In genomic region chr15:78422571-78423340, GRCh38 we compare ENCODE assay signal across 1 cellular context.
TF ChIP-seq lines count a peak whose summit lies in the region.

No MANE protein-coding gene starts in this region.

TF ChIP-seq in HepG2, 621 proteins besides CTCF, POLR2A, EP300 and RAD21 (continued from another document and continues in another):
- TF ChIP-seq HNF4G (IDR thresholded peaks at IDR 0.05; ENCODE audit: borderline replicate concordance, low read depth, low read length) (no peak), HNF4G (CRISPR knock-in tag; IDR thresholded peaks at IDR 0.05; ENCODE audit: borderline replicate concordance, low read depth) (no peak), MAX (IDR thresholded peaks at IDR 0.05) (no peak), AHR (CRISPR knock-in tag; IDR thresholded peaks at IDR 0.05) (no peak), ZNF639 (CRISPR knock-in tag; conservative IDR thresholded peaks at IDR 0.05) (no peak), FOXK1 (CRISPR knock-in tag; IDR thresholded peaks at IDR 0.05; ENCODE audit: borderline replicate concordance, low read depth) (0 out of 2 replicates have a peak, but pooled peaks have one; percentile 26), TP53 (CRISPR knock-in tag; conservative IDR thresholded peaks at IDR 0.05) (no peak), FOSL2 (CRISPR knock-in tag; IDR thresholded peaks at IDR 0.05) (peak; percentile 27; the same call in 1 of the 2 replicates), SETDB1 (CRISPR knock-in tag; IDR thresholded peaks at IDR 0.05; ENCODE audit: borderline replicate concordance) (no peak), TARDBP (CRISPR knock-in tag; IDR thresholded peaks at IDR 0.05) (no peak), ZNF646 (CRISPR knock-in tag; IDR thresholded peaks at IDR 0.05) (no peak), TCF12 (IDR thresholded peaks at IDR 0.05) (no peak), TCF12 (CRISPR knock-in tag; IDR thresholded peaks at IDR 0.05) (no peak), HNF4A (CRISPR knock-in tag; IDR thresholded peaks at IDR 0.05) (peak; percentile 66), ZHX1 (CRISPR knock-in tag; IDR thresholded peaks at IDR 0.05; ENCODE audit: low read depth) (no peak), MBD4 (IDR thresholded peaks at IDR 0.05; ENCODE audit: borderline replicate concordance, low read length) (no peak), SKIL (CRISPR knock-in tag; IDR thresholded peaks at IDR 0.05; ENCODE audit: borderline replicate concordance) (no peak), JARID2 (CRISPR knock-in tag; IDR thresholded peaks at IDR 0.05; ENCODE audit: insufficient replicate concordance) (no peak), NFRKB (IDR thresholded peaks at IDR 0.05) (no peak), KLF9 (CRISPR knock-in tag; IDR thresholded peaks at IDR 0.05; ENCODE audit: low read depth) (no peak), ZNF619 (CRISPR knock-in tag; IDR thresholded peaks at IDR 0.05) (no peak), ZSCAN29 (CRISPR knock-in tag; conservative IDR thresholded peaks at IDR 0.05) (0 out of 2 replicates have a peak, but pooled peaks have one; percentile 46), ZNF264 (CRISPR knock-in tag; IDR thresholded peaks at IDR 0.05) (no peak), ZNF432 (CRISPR knock-in tag; IDR thresholded peaks at IDR 0.05; ENCODE audit: borderline replicate concordance) (no peak), FOXA3 (CRISPR knock-in tag; IDR thresholded peaks at IDR 0.05) (peak; percentile 52; the same call in 1 of the 2 replicates), MIXL1 (CRISPR knock-in tag; IDR thresholded peaks at IDR 0.05) (peak; percentile 65; the same call in 1 of the 2 replicates), THAP8 (CRISPR knock-in tag; IDR thresholded peaks at IDR 0.05; ENCODE audit: borderline replicate concordance) (no peak), HNF1B (CRISPR knock-in tag; IDR thresholded peaks at IDR 0.05) (0 out of 2 replicates have a peak, but pooled peaks have one; percentile 69), ZNF329 (CRISPR knock-in tag; IDR thresholded peaks at IDR 0.05; ENCODE audit: low read depth) (0 out of 2 replicates have a peak, but pooled peaks have one; percentile 34), MIER3 (CRISPR knock-in tag; IDR thresholded peaks at IDR 0.05; ENCODE audit: borderline replicate concordance) (no peak), ZNF30 (CRISPR knock-in tag; IDR thresholded peaks at IDR 0.05) (no peak), SP1 (IDR thresholded peaks at IDR 0.05) (no peak), SP1 (CRISPR knock-in tag; IDR thresholded peaks at IDR 0.05) (no peak), ZNF703 (CRISPR knock-in tag; IDR thresholded peaks at IDR 0.05; ENCODE audit: borderline replicate concordance) (no peak), KAT8 (CRISPR knock-in tag; IDR thresholded peaks at IDR 0.05) (peak; percentile 47; the same call in 1 of the 2 replicates), TRIM22 (IDR thresholded peaks at IDR 0.05) (no peak), ZXDC (CRISPR knock-in tag; IDR thresholded peaks at IDR 0.05) (no peak), CREB1 (IDR thresholded peaks at IDR 0.05) (no peak), CREB1 (CRISPR knock-in tag; IDR thresholded peaks at IDR 0.05) (no peak), ZMYM2 (CRISPR knock-in tag; IDR thresholded peaks at IDR 0.05) (no peak), ZNF563 (CRISPR knock-in tag; IDR thresholded peaks at IDR 0.05) (no peak), ETS1 (CRISPR knock-in tag; IDR thresholded peaks at IDR 0.05) (no peak), HDAC2 (CRISPR knock-in tag; IDR thresholded peaks at IDR 0.05) (peak; percentile 42; the same call in 1 of the 2 replicates), XRCC5 (optimal IDR thresholded peaks at IDR 0.05; ENCODE audit: low read length) (peak; percentile 56), XBP1 (CRISPR knock-in tag; IDR thresholded peaks at IDR 0.05) (no peak), POGZ (CRISPR knock-in tag; IDR thresholded peaks at IDR 0.05) (no peak)
